ENCODE assay signal across 21 cellular contexts in the genomic region with DNA sequence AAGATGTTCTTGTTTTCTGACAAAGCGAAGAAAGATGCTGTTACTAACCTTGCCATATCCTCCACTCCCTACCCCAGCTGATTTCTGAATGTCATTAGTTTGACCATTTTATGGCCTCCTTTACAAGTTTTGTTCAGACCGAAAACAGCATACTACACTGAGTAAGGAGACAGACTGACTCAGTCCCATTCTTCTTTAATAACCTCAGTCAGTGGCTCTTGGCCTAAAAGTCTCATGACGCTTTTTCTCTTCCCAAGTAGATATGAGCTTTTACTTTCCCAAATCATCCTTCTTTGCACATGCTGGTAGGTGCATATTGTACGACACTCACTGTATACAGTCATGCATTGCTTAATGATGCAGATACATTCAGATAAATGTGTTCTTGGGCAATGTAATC. TPM values are rescaled to one million over a fixed set of nuclear protein-coding genes. Genes with fewer than 3 reads are reported as not detected.
DNase-seq lines count a peak whose midpoint lies in the region; ATAC-seq, FAIRE-seq and TF ChIP-seq lines count a peak whose summit lies in the region.
"Had no signal": no experiment of that assay in that cellular context is flagged by ENCODE, and none has a peak within 500 bp of the region (broad histone marks: within the 10 kb centered on the region; RNA-seq: fewer than 3 reads in every experiment).

No MANE protein-coding gene starts in this region.

- H2AFZ ChIP-seq in astrocyte (ENCODE audit: low read depth, low read length), result no peak overlapping the region

- H3K4me1 Mint-ChIP-seq in astrocyte (ENCODE audit: low read depth, unreplicated experiment), result no peaks in the 10 kb centered on the region
- H3K4me1 Mint-ChIP-seq: IgD-negative memory B cell had no signal

- no peaks in the 10 kb centered on the region for H3K27me3 Mint-ChIP-seq in astrocyte (ENCODE audit: low read depth, unreplicated experiment)
- H3K27me3 Mint-ChIP-seq: activated T-cell treated with anti-CD3 and anti-CD28 coated beads, Interleukin-2, amount 50 U/mL, for 24 hours; IgD-negative memory B cell had no signal

- TF ChIP-seq CTCF in astrocyte (IDR thresholded peaks at IDR 0.05; ENCODE audit: insufficient read depth, low read depth, low read length) (no peak), left ventricle myocardium inferior (IDR thresholded peaks at IDR 0.05; ENCODE audit: borderline replicate concordance) (no peak), tibial artery (IDR thresholded peaks at IDR 0.05) (no peak), brain microvascular endothelial cell (IDR thresholded peaks at IDR 0.05; ENCODE audit: low read depth, low read length, missing control alignments) (no peak)

- H3K27ac Mint-ChIP-seq in astrocyte (ENCODE audit: unreplicated experiment), result no peak overlapping the region
- H3K27ac Mint-ChIP-seq: activated CD8-positive, alpha-beta T cell treated with anti-CD3 and anti-CD28 coated beads, Interleukin-2, amount 10 ng/mL, durations not matched to agents 7 days and 5 days; activated T-cell treated with anti-CD3 and anti-CD28 coated beads, Interleukin-2, amount 50 U/mL, for 24 hours; IgD-negative memory B cell had no signal

- H4K20me1 ChIP-seq in astrocyte (ENCODE audit: insufficient read depth, low read length), result no peaks in the 10 kb centered on the region

- peak; percentile 29 for FAIRE-seq in astrocyte (lab: Jason Lieb, UNC)
- no peak for FAIRE-seq in frontal cortex (lab: Jason Lieb, UNC)
- FAIRE-seq: H54 had no signal

- H3K36me3 Mint-ChIP-seq in astrocyte (ENCODE audit: low read depth, unreplicated experiment), result no peaks in the 10 kb centered on the region
- H3K36me3 Mint-ChIP-seq: IgD-negative memory B cell had no signal

- no peak overlapping the region for H3K9ac ChIP-seq in astrocyte (ENCODE audit: low read length)

- ATAC-seq in GM18858 (IDR thresholded peaks at IDR 0.05; ENCODE audit: unreplicated experiment), result no peak
- ATAC-seq: activated CD4-positive, CD25-positive, alpha-beta regulatory T cell treated with anti-CD3 and anti-CD28 coated beads, Interleukin-2, amount 50 U/mL, for 24 hours; activated CD8-positive, alpha-beta T cell treated with anti-CD3 and anti-CD28 coated beads, Interleukin-2, amount 10 ng/mL, durations not matched to agents 7 days and 5 days had no signal

- H3K4me3 ChIP-seq in astrocyte (ENCODE audit: insufficient read depth, low read depth, low read length) (no peak overlapping the region), left ventricle myocardium inferior (no peak overlapping the region), tibial artery (no peak overlapping the region), brain microvascular endothelial cell (ENCODE audit: low read depth, low read length) (no peak overlapping the region)

- H3K4me1 ChIP-seq in astrocyte (ENCODE audit: insufficient read depth, low read length) (no peaks in the 10 kb centered on the region), left ventricle myocardium inferior (no peaks in the 10 kb centered on the region), tibial artery (peaks cover 0 to 28% (median 0%) of the 10 kb centered on the region in 4 donors)

- H3K79me2 ChIP-seq in astrocyte (ENCODE audit: insufficient read depth, low read length), result no peaks in the 10 kb centered on the region

- intact Hi-C loops in left ventricle myocardium inferior (cut with micrococcal nuclease) (no loop called here), tibial artery (cut with DNase I; ENCODE audit: low total_unique reads) (no loop called here)

- H3K9me3 ChIP-seq in astrocyte (ENCODE audit: insufficient read depth, low read depth, low read length) (no peaks in the 10 kb centered on the region), left ventricle myocardium inferior (replicated peaks) (peaks cover 30% of the 10 kb centered on the region), tibial artery (peaks cover 0 to 16% (median 0%) of the 10 kb centered on the region in 3 donors)

- H3K27ac ChIP-seq in astrocyte (ENCODE audit: low read depth, low read length) (no peak overlapping the region), left ventricle myocardium inferior (replicated peaks) (peak overlapping the region; percentile 52), tibial artery (peak overlapping the region; percentile 16 to 44), brain microvascular endothelial cell (no peak overlapping the region)
- H3K27ac ChIP-seq: epithelial cell of prostate had no signal

- H3K27me3 ChIP-seq in astrocyte (ENCODE audit: insufficient read depth, low read length) (no peaks in the 10 kb centered on the region), left ventricle myocardium inferior (ENCODE audit: low read depth) (no peaks in the 10 kb centered on the region), tibial artery (no peaks in the 10 kb centered on the region), brain microvascular endothelial cell (replicated peaks) (no peaks in the 10 kb centered on the region)

- no peak overlapping the region for H3K4me3 Mint-ChIP-seq in astrocyte (ENCODE audit: unreplicated experiment)
- H3K4me3 Mint-ChIP-seq: activated CD8-positive, alpha-beta T cell treated with anti-CD3 and anti-CD28 coated beads, Interleukin-2, amount 10 ng/mL, durations not matched to agents 7 days and 5 days; activated T-cell treated with anti-CD3 and anti-CD28 coated beads, Interleukin-2, amount 50 U/mL, for 24 hours; IgD-negative memory B cell had no signal

- DNase-seq in GM04503 (ENCODE audit: low read depth) (peak; percentile 71), astrocyte (ENCODE audit: low read depth) (peak; percentile 52), left ventricle myocardium inferior (no peak), tibial artery (no peak), frontal cortex (ENCODE audit: low spot score in 2 of 2) (no peak), brain microvascular endothelial cell (no peak)
- DNase-seq: activated CD8-positive, alpha-beta T cell treated with anti-CD3 and anti-CD28 coated beads, Interleukin-2, amount 10 ng/mL, durations not matched to agents 7 days and 5 days; activated naive CD4-positive, alpha-beta T cell; activated T-cell treated with anti-CD3 and anti-CD28 coated beads, Interleukin-2, amount 50 U/mL, for 24 hours; amygdala; kidney glomerular epithelial cell; NCI-H2081 treated with DMSO at 0.1 percent for 48 hours; NCI-H446; nucleus accumbens; retina; SHP77 treated with DMSO at 0.1 percent for 48 hours had no signal

- H3K36me3 ChIP-seq in astrocyte (ENCODE audit: insufficient read depth, low read length), result no peaks in the 10 kb centered on the region
- no peaks in the 10 kb centered on the region for H3K36me3 ChIP-seq in left ventricle myocardium inferior
- no peaks in the 10 kb centered on the region for H3K36me3 ChIP-seq in tibial artery
- H3K36me3 ChIP-seq in brain microvascular endothelial cell (replicated peaks), result no peaks in the 10 kb centered on the region

- H3K4me2 ChIP-seq in astrocyte (ENCODE audit: low read length), result no peak overlapping the region

- in situ Hi-C loops in brain microvascular endothelial cell (cut with HindIII; ENCODE audit: low pct_ligation_motif_present, low sequenced_read_pairs), result no loop called here

- H3K9me3 Mint-ChIP-seq in astrocyte (ENCODE audit: unreplicated experiment), result peaks cover 9% of the 10 kb centered on the region

RNA-seq across cellular contexts. Expression of a gene that starts 8.0 kb away (rescaled TPM):
- 0.75 and 0.91 TPM in 2 replicates for total RNA-seq in astrocyte
- total RNA-seq in left ventricle myocardium inferior, result 10.5 TPM
- 6.5 TPM for total RNA-seq in frontal cortex
- total RNA-seq: activated CD8-positive, alpha-beta T cell treated with anti-CD3 and anti-CD28 coated beads, Interleukin-2, amount 10 ng/mL, durations not matched to agents 7 days and 5 days had no signal

RNA-seq across cellular contexts. Expression of a gene that starts 54.7 kb away (rescaled TPM):
- total RNA-seq in astrocyte (0.39 and 0.62 TPM in 2 replicates), left ventricle myocardium inferior (not detected), frontal cortex (2.4 TPM)
- total RNA-seq: activated CD8-positive, alpha-beta T cell treated with anti-CD3 and anti-CD28 coated beads, Interleukin-2, amount 10 ng/mL, durations not matched to agents 7 days and 5 days had no signal

Comparison
In these comparisons a context has a peak if more than half of its experiments do, and no peak if none do; other contexts are left out.
1. DNase-seq: peak in GM04503 (single experiment) and astrocyte (single experiment); none in left ventricle myocardium inferior (single experiment), tibial artery (0 of 2), frontal cortex (0 of 2) and brain microvascular endothelial cell (single experiment).
2. H3K27ac ChIP-seq: peak in left ventricle myocardium inferior (single experiment) and tibial artery (2 of 2); none in astrocyte (single experiment) and brain microvascular endothelial cell (single experiment).